8 cellular contexts compared by ENCODE assay signal in the genomic region with DNA sequence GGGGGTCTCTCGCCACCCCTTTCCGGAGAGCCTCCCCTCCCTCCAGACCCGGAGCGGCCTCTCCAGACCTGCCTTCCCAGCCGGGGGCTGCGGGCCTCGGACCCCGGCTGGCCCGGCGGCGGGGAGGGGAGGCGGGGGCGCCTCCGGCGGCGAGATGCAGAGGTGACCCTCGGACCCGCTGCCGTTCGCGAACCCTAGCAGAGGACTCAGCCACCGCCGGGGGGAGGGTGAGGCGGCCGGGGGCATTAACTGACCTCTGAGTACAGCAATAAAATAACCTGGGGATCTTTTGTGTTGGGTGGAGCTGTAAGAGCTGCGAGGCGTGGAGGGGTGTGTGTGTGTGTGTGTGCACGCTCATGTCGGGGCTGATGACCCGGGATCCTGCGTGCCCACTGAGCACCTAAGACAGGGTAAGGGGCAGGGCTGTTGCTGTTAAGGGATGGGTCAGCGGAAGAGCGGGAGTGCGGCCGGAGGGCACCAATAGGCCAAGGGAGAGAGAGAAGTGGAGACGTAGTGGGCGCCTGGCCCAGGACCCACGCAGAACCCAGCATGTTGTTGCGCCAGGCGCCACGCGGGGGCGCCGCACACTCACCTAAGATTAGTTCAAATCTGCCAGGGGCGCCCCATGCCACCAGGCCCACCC.
DNase-seq lines count a peak whose midpoint lies in the region; ATAC-seq lines count a peak whose summit lies in the region.

No MANE protein-coding gene starts in this region.

- ATAC-seq in HG03439 (IDR thresholded peaks at IDR 0.05; ENCODE audit: unreplicated experiment) = no peak

- DNase-seq in NCI-H524 (lab: John Stamatoyannopoulos, UW) (peak; percentile 32 to 63), NCI-H524 treated with DMSO at 0.1 percent for 48 hours (lab: John Stamatoyannopoulos, UW) (no peak), RKO (ENCODE audit: low spot score) (peak; percentile 33), head of caudate nucleus (peak in 41 of 42 donors; percentile 43 to 90 (median 74)), pons (ENCODE audit: low spot score) (peak; percentile 66), amniotic stem cell (lab: John Stamatoyannopoulos, UW) (no peak)
- DNase-seq in activated naive CD4-positive, alpha-beta T cell treated with Interleukin-2 at 50 U/mL for 16 hours = peak; percentile 70

- intact Hi-C loops in head of caudate nucleus (cut with DNase I) = loop anchor here (2.0 kb wide), 1 partner anchor 33 kb away; no protein-coding TSS in a partner anchor

Comparison
In these comparisons a context has a peak if more than half of its experiments do, and no peak if none do; other contexts are left out.
1. DNase-seq: peak in NCI-H524 (2 of 2), RKO (single experiment), activated naive CD4-positive, alpha-beta T cell treated with Interleukin-2 at 50 U/mL for 16 hours (single experiment), head of caudate nucleus (41 of 42) and pons (single experiment); none in NCI-H524 treated with DMSO at 0.1 percent for 48 hours (single experiment) and amniotic stem cell (single experiment).